In genomic region chr19:4123615-4124568, GRCh38 we compare ENCODE assay signal across 1 cellular context.
TF ChIP-seq lines count a peak whose summit lies in the region.

Gene MAP2K2, minus strand, starts transcription at chr19:4124122. Its CDS starts 247 bp downstream, at chr19:4123875.

TF ChIP-seq in HepG2, 621 proteins besides CTCF, POLR2A, EP300 and RAD21 (continued from another document and continues in another):
- TF ChIP-seq ZNF335 (CRISPR knock-in tag; IDR thresholded peaks at IDR 0.05) (0 out of 2 replicates have a peak, but pooled peaks have one; percentile 69), SRSF9 (IDR thresholded peaks at IDR 0.05; ENCODE audit: borderline replicate concordance, insufficient read depth, low read depth, low read length, poor library complexity, severe bottlenecking) (no peak), ZNF839 (CRISPR knock-in tag; IDR thresholded peaks at IDR 0.05; ENCODE audit: borderline replicate concordance) (0 out of 2 replicates have a peak, but pooled peaks have one; percentile 38), EED (CRISPR knock-in tag; IDR thresholded peaks at IDR 0.05) (peak; percentile 67; the same call in 1 of the 2 replicates), CHD4 (IDR thresholded peaks at IDR 0.05; ENCODE audit: borderline replicate concordance, low read length) (no peak), AGO1 (IDR thresholded peaks at IDR 0.05; ENCODE audit: low read depth, low read length, poor library complexity, severe bottlenecking) (no peak), MTERF4 (CRISPR knock-in tag; IDR thresholded peaks at IDR 0.05) (no peak), FLYWCH1 (CRISPR knock-in tag; IDR thresholded peaks at IDR 0.05) (0 out of 2 replicates have a peak, but pooled peaks have one; percentile 26), TRIM22 (IDR thresholded peaks at IDR 0.05) (no peak), BCL6 (CRISPR knock-in tag; IDR thresholded peaks at IDR 0.05) (peak; percentile 42; the same call in 1 of the 2 replicates), MED8 (CRISPR knock-in tag; IDR thresholded peaks at IDR 0.05; ENCODE audit: insufficient replicate concordance) (peak; percentile 43), ADNP (CRISPR knock-in tag; IDR thresholded peaks at IDR 0.05) (no peak), REPIN1 (CRISPR knock-in tag; IDR thresholded peaks at IDR 0.05; ENCODE audit: borderline replicate concordance, low read depth) (peak; percentile 84), HDAC6 (IDR thresholded peaks at IDR 0.05; ENCODE audit: low read depth, low read length) (no peak), THYN1 (CRISPR knock-in tag; IDR thresholded peaks at IDR 0.05; ENCODE audit: borderline replicate concordance, low read depth) (no peak), PHF8 (CRISPR knock-in tag; IDR thresholded peaks at IDR 0.05) (peak; percentile 77), NR2F2 (IDR thresholded peaks at IDR 0.05; ENCODE audit: borderline replicate concordance, low read depth) (no peak; the same call in 1 of the 2 replicates), REST (IDR thresholded peaks at IDR 0.05; ENCODE audit: borderline replicate concordance in 1 of 2, low read depth in 1 of 2, low read length in 2 of 2) (peak in 1 of 2 experiments; percentile 6; a peak in 1 of 4 replicates), SIN3B (IDR thresholded peaks at IDR 0.05; ENCODE audit: low read length) (no peak; the same call in 1 of the 2 replicates), TIGD3 (CRISPR knock-in tag; IDR thresholded peaks at IDR 0.05; ENCODE audit: borderline replicate concordance) (no peak), HNRNPLL (IDR thresholded peaks at IDR 0.05; ENCODE audit: low read depth, low read length, poor library complexity, severe bottlenecking) (peak; percentile 59), HOMEZ (CRISPR knock-in tag; IDR thresholded peaks at IDR 0.05; ENCODE audit: low read depth) (no peak; the same call in 1 of the 2 replicates), RARG (CRISPR knock-in tag; IDR thresholded peaks at IDR 0.05; ENCODE audit: low read depth) (no peak), TOPORS (CRISPR knock-in tag; IDR thresholded peaks at IDR 0.05) (peak; percentile 67; the same call in 1 of the 2 replicates), ISL2 (CRISPR knock-in tag; IDR thresholded peaks at IDR 0.05) (peak; percentile 58), RBM22 (optimal IDR thresholded peaks at IDR 0.05; ENCODE audit: low read length) (no peak), TFDP2 (CRISPR knock-in tag; IDR thresholded peaks at IDR 0.05) (peak; percentile 87), GTF3A (CRISPR knock-in tag; conservative IDR thresholded peaks at IDR 0.05) (no peak), ZBTB26 (CRISPR knock-in tag; IDR thresholded peaks at IDR 0.05; ENCODE audit: borderline replicate concordance) (peak; percentile 72; the same call in 1 of the 2 replicates), KDM3A (CRISPR knock-in tag; IDR thresholded peaks at IDR 0.05; ENCODE audit: low read depth) (peak; percentile 33; the same call in 1 of the 2 replicates), ZNF577 (CRISPR knock-in tag; IDR thresholded peaks at IDR 0.05; ENCODE audit: borderline replicate concordance, low read depth) (no peak), RERE (CRISPR knock-in tag; IDR thresholded peaks at IDR 0.05; ENCODE audit: low read depth) (peak; percentile 38; the same call in 1 of the 2 replicates), ZIK1 (CRISPR knock-in tag; IDR thresholded peaks at IDR 0.05; ENCODE audit: borderline replicate concordance, low read depth) (peak; percentile 95; the same call in 1 of the 2 replicates), RNF219 (CRISPR knock-in tag; IDR thresholded peaks at IDR 0.05) (no peak; the same call in 1 of the 2 replicates), POGK (CRISPR knock-in tag; conservative IDR thresholded peaks at IDR 0.05) (peak; percentile 76)
